Comparison of ENCODE assay signal across 1 cellular context in the genomic region with DNA sequence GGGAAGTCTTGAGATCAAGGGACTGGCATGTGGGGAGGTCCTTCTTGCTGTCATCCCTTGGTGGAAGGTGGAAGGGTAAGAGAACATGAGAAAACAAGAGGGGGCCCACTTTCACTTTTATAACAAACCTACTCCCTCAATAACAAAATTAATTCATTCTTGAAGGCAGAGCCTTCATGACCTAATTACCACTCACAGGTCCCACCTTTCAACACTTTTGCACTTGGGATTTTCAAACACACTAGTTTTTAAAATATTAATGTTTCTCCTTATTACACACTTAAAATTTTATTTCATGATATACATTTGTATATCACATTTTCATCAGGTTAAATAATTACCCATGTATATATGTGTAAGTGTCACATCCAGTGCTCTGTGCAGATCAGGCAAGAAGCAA.
TF ChIP-seq lines count a peak whose summit lies in the region.

No MANE protein-coding gene starts in this region.

TF ChIP-seq in GM23338, 12 proteins besides CTCF, POLR2A, EP300 and RAD21 (continued from another document):
- TF ChIP-seq, protein P1, sequence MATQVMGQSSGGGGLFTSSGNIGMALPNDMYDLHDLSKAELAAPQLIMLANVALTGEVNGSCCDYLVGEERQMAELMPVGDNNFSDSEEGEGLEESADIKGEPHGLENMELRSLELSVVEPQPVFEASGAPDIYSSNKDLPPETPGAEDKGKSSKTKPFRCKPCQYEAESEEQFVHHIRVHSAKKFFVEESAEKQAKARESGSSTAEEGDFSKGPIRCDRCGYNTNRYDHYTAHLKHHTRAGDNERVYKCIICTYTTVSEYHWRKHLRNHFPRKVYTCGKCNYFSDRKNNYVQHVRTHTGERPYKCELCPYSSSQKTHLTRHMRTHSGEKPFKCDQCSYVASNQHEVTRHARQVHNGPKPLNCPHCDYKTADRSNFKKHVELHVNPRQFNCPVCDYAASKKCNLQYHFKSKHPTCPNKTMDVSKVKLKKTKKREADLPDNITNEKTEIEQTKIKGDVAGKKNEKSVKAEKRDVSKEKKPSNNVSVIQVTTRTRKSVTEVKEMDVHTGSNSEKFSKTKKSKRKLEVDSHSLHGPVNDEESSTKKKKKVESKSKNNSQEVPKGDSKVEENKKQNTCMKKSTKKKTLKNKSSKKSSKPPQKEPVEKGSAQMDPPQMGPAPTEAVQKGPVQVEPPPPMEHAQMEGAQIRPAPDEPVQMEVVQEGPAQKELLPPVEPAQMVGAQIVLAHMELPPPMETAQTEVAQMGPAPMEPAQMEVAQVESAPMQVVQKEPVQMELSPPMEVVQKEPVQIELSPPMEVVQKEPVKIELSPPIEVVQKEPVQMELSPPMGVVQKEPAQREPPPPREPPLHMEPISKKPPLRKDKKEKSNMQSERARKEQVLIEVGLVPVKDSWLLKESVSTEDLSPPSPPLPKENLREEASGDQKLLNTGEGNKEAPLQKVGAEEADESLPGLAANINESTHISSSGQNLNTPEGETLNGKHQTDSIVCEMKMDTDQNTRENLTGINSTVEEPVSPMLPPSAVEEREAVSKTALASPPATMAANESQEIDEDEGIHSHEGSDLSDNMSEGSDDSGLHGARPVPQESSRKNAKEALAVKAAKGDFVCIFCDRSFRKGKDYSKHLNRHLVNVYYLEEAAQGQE (IDR thresholded peaks at IDR 0.05; ENCODE audit: unreplicated experiment), result no peak
- TF ChIP-seq STAT1 (IDR thresholded peaks at IDR 0.05; ENCODE audit: unreplicated experiment) (no peak), JUNB (IDR thresholded peaks at IDR 0.05; ENCODE audit: unreplicated experiment) (no peak), NANOG (IDR thresholded peaks at IDR 0.05; ENCODE audit: borderline replicate concordance) (no peak), ZNF331 (CRISPR knock-in tag; IDR thresholded peaks at IDR 0.05; ENCODE audit: low read depth) (no peak)
- TF ChIP-seq, protein P2, sequence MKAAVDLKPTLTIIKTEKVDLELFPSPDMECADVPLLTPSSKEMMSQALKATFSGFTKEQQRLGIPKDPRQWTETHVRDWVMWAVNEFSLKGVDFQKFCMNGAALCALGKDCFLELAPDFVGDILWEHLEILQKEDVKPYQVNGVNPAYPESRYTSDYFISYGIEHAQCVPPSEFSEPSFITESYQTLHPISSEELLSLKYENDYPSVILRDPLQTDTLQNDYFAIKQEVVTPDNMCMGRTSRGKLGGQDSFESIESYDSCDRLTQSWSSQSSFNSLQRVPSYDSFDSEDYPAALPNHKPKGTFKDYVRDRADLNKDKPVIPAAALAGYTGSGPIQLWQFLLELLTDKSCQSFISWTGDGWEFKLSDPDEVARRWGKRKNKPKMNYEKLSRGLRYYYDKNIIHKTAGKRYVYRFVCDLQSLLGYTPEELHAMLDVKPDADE (IDR thresholded peaks at IDR 0.05), result no peak
